In the genomic region with DNA sequence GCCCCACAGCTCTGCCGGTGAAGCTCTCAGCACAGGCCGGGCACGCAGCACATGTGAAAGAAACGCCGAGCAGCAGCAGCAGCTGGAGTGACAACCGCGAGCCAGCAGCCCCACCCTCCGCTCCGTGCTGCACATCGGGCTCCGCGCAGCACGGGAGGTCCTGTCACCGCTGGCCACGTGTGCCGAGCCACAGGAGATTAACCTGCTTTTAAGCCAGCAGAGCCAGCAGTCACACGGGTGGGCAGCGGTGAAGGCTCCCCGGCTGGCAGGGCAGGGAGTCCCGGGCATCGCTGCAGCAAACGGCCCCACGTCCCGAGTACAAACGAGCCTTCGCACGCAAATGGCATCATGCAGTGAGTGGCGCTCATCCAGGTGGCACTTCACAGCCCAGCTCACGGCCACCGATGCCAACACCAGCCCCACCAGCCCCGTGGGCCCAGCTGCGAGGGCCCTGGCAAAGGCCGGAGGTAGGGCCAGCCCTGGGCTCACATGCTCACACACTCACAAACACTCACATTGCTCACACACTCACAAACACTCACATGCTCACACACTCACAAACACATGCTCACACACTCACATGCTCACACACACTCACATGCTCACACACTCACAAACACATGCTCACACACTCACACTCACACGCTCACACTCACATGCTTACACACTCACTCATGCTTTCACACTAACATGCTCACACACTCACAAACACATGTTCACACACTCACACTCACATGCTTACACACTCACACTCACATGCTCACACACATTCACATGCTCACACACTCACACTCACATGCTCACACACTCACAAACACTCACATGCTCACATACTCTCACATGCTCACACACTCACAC, we compare ENCODE assay signal across 17 cellular contexts. TPM values are rescaled to one million over a fixed set of nuclear protein-coding genes. Genes with fewer than 3 reads are reported as not detected.
DNase-seq lines count a peak whose midpoint lies in the region; ATAC-seq and TF ChIP-seq lines count a peak whose summit lies in the region.
"Had no signal": no experiment of that assay in that cellular context is flagged by ENCODE, and none has a peak within 500 bp of the region (broad histone marks: within the 10 kb centered on the region; RNA-seq: fewer than 3 reads in every experiment).

No MANE protein-coding gene starts in this region.

- intact Hi-C loops in dorsolateral prefrontal cortex (cut with DNase I) = no loop called here

- H3K27me3 ChIP-seq in SJCRH30 (peaks cover 56% of the 10 kb centered on the region), dorsolateral prefrontal cortex (no peaks in the 10 kb centered on the region)
- H3K27me3 ChIP-seq: neural progenitor cell had no signal

- no peaks in the 10 kb centered on the region for H3K27me3 Mint-ChIP-seq in progenitor cell of endocrine pancreas
- H3K27me3 Mint-ChIP-seq: activated CD4-positive, alpha-beta T cell treated with anti-CD3 and anti-CD28 coated beads, Interleukin-2, amount 10 ng/mL, durations not matched to agents 24 days and 14 days had no signal

- H3K4me1 Mint-ChIP-seq in progenitor cell of endocrine pancreas (ENCODE audit: low read depth) = peaks cover 18% of the 10 kb centered on the region
- H3K4me1 Mint-ChIP-seq: activated CD4-positive, alpha-beta T cell treated with anti-CD3 and anti-CD28 coated beads, Interleukin-2, amount 10 ng/mL, durations not matched to agents 24 days and 14 days; CD14-positive monocyte had no signal

- peaks cover 8% of the 10 kb centered on the region; the same call in 1 of the 2 replicates for H3K4me1 ChIP-seq in SJCRH30
- H3K4me1 ChIP-seq: neural progenitor cell had no signal

- H3K27ac Mint-ChIP-seq in progenitor cell of endocrine pancreas = peak overlapping the region; percentile 33
- H3K27ac Mint-ChIP-seq: activated CD4-positive, alpha-beta T cell treated with anti-CD3 and anti-CD28 coated beads, Interleukin-2, amount 10 ng/mL, durations not matched to agents 24 days and 14 days; CD14-positive monocyte; neural progenitor cell had no signal

- no peak for TF ChIP-seq CTCF in progenitor cell of endocrine pancreas (IDR thresholded peaks at IDR 0.05; ENCODE audit: unreplicated experiment)
- TF ChIP-seq CTCF in dorsolateral prefrontal cortex (IDR thresholded peaks at IDR 0.05 in 54 of 56, conservative IDR thresholded peaks at IDR 0.05 in 2 of 56; ENCODE audit: low read depth in 1 of 56, partially characterized antibody in 56 of 56) = no peak

- no peak overlapping the region for H3K27ac ChIP-seq in SJCRH30
- peak overlapping the region in 1 of 59 donors; percentile 82 for H3K27ac ChIP-seq in dorsolateral prefrontal cortex
- H3K27ac ChIP-seq: neural progenitor cell had no signal

- H3K36me3 ChIP-seq in SJCRH30 = no peaks in the 10 kb centered on the region
- H3K36me3 ChIP-seq: neural progenitor cell had no signal

- ATAC-seq in GM19467 (IDR thresholded peaks at IDR 0.05; ENCODE audit: unreplicated experiment) = no peak
- no peak for ATAC-seq in GM19395 (IDR thresholded peaks at IDR 0.05; ENCODE audit: unreplicated experiment)
- ATAC-seq: left lobe of liver, Panc1 had no signal

- no peak overlapping the region for H3K4me3 Mint-ChIP-seq in progenitor cell of endocrine pancreas (ENCODE audit: low read depth)
- H3K4me3 Mint-ChIP-seq: activated CD4-positive, alpha-beta T cell treated with anti-CD3 and anti-CD28 coated beads, Interleukin-2, amount 10 ng/mL, durations not matched to agents 24 days and 14 days; CD14-positive monocyte; neural progenitor cell had no signal

- no peaks in the 10 kb centered on the region for H3K36me3 Mint-ChIP-seq in progenitor cell of endocrine pancreas (ENCODE audit: insufficient read depth)
- H3K36me3 Mint-ChIP-seq: CD14-positive monocyte, neural progenitor cell had no signal

- H3K9me3 Mint-ChIP-seq in progenitor cell of endocrine pancreas (ENCODE audit: low read depth) = no peaks in the 10 kb centered on the region
- H3K9me3 Mint-ChIP-seq: activated CD4-positive, alpha-beta T cell treated with anti-CD3 and anti-CD28 coated beads, Interleukin-2, amount 10 ng/mL, durations not matched to agents 24 days and 14 days; neural progenitor cell had no signal

- H3K9me3 ChIP-seq in SJCRH30 (replicated peaks) = no peaks in the 10 kb centered on the region; the same call in 1 of the 2 replicates

- DNase-seq in NCI-H748 (lab: John Stamatoyannopoulos, UW; ENCODE audit: unreplicated experiment) = peak; percentile 41
- no peak for DNase-seq in NCI-H748 treated with DMSO at 0.1 percent for 48 hours (lab: John Stamatoyannopoulos, UW)
- DNase-seq in NCI-H1092 treated with DMSO at 0.1 percent for 48 hours (lab: John Stamatoyannopoulos, UW) = peak; percentile 16
- peak; percentile 59 to 69 for DNase-seq in SJCRH30
- no peak for DNase-seq in progenitor cell of endocrine pancreas (ENCODE audit: low spot score, unreplicated experiment)
- no peak for DNase-seq in dorsolateral prefrontal cortex
- DNase-seq: activated CD4-positive, alpha-beta T cell treated with anti-CD3 and anti-CD28 coated beads, Interleukin-2, amount 10 ng/mL, durations not matched to agents 24 days and 14 days; activated effector memory CD4-positive, alpha-beta T cell treated with anti-CD3 and anti-CD28 coated beads, Interleukin-2, amount 50 U/mL, for 16 hours; DND-41; SW 1271 had no signal

- H3K4me3 ChIP-seq in SJCRH30 (no peak overlapping the region), dorsolateral prefrontal cortex (peak overlapping the region in 2 of 59 donors; percentile 12 to 25)
- H3K4me3 ChIP-seq: neural progenitor cell had no signal

RNA-seq across cellular contexts. Expression of a gene that starts 11.1 kb away (rescaled TPM):
- total RNA-seq in SJCRH30 (2014; rRNA removed; shearing (Covaris generic)) = 0.05 TPM in 1 of 2 replicates, not detected in the other
- total RNA-seq in progenitor cell of endocrine pancreas = 1.2 and 1.4 TPM in 2 replicates
- total RNA-seq in dorsolateral prefrontal cortex = under 1 TPM in 64 of 120 experiments, not detected in 56; 0.03 to 0.26 (median 0.08) TPM
- total RNA-seq: A673; activated CD4-positive, alpha-beta T cell treated with anti-CD3 and anti-CD28 coated beads, Interleukin-2, amount 10 ng/mL, durations not matched to agents 24 days and 14 days had no signal

RNA-seq across cellular contexts. Expression of a gene that starts 34.5 kb away (rescaled TPM):
- 52.5 and 57.2 TPM in 2 replicates for total RNA-seq in SJCRH30 (2014; rRNA removed; shearing (Covaris generic))
- total RNA-seq in progenitor cell of endocrine pancreas (79.2 and 82.2 TPM in 2 replicates), dorsolateral prefrontal cortex (10 to 100 TPM; 31.5 to 79.7 (median 44.8) TPM)

RNA-seq across cellular contexts. Expression of a gene that starts 47.2 kb away (rescaled TPM):
- 43.8 and 48.0 TPM in 2 replicates for total RNA-seq in SJCRH30 (2014; rRNA removed; shearing (Covaris generic))
- total RNA-seq in progenitor cell of endocrine pancreas (24.0 and 24.1 TPM in 2 replicates), dorsolateral prefrontal cortex (10 to 100 TPM in 119 of 120 experiments, 1 to 10 TPM in 1; 9.6 to 20.4 (median 14.1) TPM)

Comparison
In these comparisons a context has a peak if more than half of its experiments do, and no peak if none do; other contexts are left out.
1. DNase-seq: peak in NCI-H748 (single experiment), NCI-H1092 treated with DMSO at 0.1 percent for 48 hours (single experiment) and SJCRH30 (2 of 2); none in NCI-H748 treated with DMSO at 0.1 percent for 48 hours (single experiment), progenitor cell of endocrine pancreas (single experiment) and dorsolateral prefrontal cortex (0 of 10).